Comparison of ENCODE assay signal across 1 cellular context in genomic region chr16:68447721-68448359, GRCh38.
TF ChIP-seq lines count a peak whose summit lies in the region.

No MANE protein-coding gene starts in this region.

TF ChIP-seq in GM12878, 131 proteins besides CTCF, POLR2A, EP300 and RAD21 (continued from another document):
- TF ChIP-seq, protein P1, sequence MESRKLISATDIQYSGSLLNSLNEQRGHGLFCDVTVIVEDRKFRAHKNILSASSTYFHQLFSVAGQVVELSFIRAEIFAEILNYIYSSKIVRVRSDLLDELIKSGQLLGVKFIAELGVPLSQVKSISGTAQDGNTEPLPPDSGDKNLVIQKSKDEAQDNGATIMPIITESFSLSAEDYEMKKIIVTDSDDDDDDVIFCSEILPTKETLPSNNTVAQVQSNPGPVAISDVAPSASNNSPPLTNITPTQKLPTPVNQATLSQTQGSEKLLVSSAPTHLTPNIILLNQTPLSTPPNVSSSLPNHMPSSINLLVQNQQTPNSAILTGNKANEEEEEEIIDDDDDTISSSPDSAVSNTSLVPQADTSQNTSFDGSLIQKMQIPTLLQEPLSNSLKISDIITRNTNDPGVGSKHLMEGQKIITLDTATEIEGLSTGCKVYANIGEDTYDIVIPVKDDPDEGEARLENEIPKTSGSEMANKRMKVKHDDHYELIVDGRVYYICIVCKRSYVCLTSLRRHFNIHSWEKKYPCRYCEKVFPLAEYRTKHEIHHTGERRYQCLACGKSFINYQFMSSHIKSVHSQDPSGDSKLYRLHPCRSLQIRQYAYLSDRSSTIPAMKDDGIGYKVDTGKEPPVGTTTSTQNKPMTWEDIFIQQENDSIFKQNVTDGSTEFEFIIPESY (IDR thresholded peaks at IDR 0.05) = no peak
- TF ChIP-seq POLR2AphosphoS5 (IDR thresholded peaks at IDR 0.05; ENCODE audit: low read length) = no peak
